8 cellular contexts compared by ENCODE assay signal in the genomic region with DNA sequence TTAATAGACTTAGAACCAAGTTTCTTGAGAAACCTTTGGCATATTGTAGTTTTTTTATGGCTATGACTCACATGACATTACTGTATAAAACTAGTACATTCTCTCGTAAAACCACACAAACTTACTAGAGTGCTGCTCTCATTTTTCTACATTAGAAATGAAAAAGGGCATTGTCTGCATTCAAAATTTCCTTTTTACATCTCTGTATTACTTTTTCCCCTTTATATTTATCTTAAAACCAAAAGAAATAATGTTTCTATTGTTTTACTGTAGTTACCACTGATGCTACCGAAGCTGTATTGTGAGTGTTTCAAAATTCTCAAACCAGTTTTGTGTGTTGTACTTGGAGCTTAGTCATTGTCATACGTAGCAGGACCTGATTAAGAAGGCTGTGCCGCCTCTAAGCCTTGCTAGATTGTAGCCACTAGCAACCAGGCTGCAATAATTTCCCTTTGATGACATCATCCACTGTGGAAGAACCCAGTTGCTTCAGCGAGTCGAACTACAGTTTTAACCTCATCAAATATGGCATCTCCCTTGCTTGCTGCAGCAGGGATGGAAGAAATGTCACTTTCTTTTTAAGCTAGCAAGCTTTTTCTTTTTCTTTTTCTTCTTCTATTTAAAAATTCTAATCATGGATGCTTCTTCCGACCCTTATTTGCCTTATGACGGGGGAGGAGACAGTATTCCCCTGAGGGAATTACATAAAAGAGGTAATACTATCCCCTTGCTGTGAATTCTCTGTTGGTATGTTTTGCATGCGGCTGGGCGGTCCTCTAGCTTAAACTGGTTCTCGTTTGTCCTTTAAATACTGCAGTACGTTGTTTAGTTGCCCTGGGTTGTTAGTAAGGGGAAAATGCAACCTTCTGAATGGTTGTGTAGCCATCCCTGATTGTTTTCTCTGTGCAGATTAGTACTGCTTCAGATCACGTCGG. TPM values are rescaled to one million over a fixed set of nuclear protein-coding genes. Genes with fewer than 3 reads are reported as not detected.
A peak's percentile ranks its signal among the peaks of the same experiment; 100 is the strongest.
DNase-seq lines count a peak whose midpoint lies in the region; ATAC-seq and TF ChIP-seq lines count a peak whose summit lies in the region.

No MANE protein-coding gene starts in this region.

- H3K27me3 ChIP-seq in rectal smooth muscle tissue (ENCODE audit: control insufficient read depth, insufficient read depth, low read length) (no peaks in the 10 kb centered on the region), aorta (ENCODE audit: control insufficient read depth in 1 of 2, insufficient read depth in 2 of 2, low read length in 1 of 2) (no peaks in the 10 kb centered on the region)

- H3K4me3 ChIP-seq in rectal smooth muscle tissue (ENCODE audit: low read length) (peak overlapping the region; percentile 67), aorta (ENCODE audit: low read length in 2 of 2) (peak overlapping the region; percentile 76 to 81)

- intact Hi-C loops in aorta (cut with DNase I), result loop anchor here in 1 of 2 donors (5.0 kb wide), 1 partner anchor 38 kb away; a partner anchor contains a TSS

- no peaks in the 10 kb centered on the region for H3K9me3 ChIP-seq in aorta (ENCODE audit: control insufficient read depth, low read length)

- no peak for TF ChIP-seq CTCF in GM10266 (IDR thresholded peaks at IDR 0.05; ENCODE audit: control insufficient read depth, insufficient read depth, low read depth, missing control alignments)

- H3K27ac ChIP-seq in rectal smooth muscle tissue (ENCODE audit: low read depth, low read length) (peak overlapping the region; percentile 81), aorta (ENCODE audit: low read depth in 1 of 2, low read length in 2 of 2) (peak overlapping the region; percentile 40 to 57)

- H3K36me3 ChIP-seq in rectal smooth muscle tissue (ENCODE audit: control insufficient read depth, insufficient read depth, low read length) (no peaks in the 10 kb centered on the region), aorta (ENCODE audit: control insufficient read depth in 1 of 2, insufficient read depth in 2 of 2, low read length in 1 of 2) (no peaks in the 10 kb centered on the region)

- DNase-seq in GM10266 (ENCODE audit: extremely low spot score) (peak; percentile 56), NCI-H1417 (lab: John Stamatoyannopoulos, UW) (peak; percentile 48 to 96 (median 78)), T-helper 2 cell (peak in 4 of 5 experiments; percentile 21 to 92 (median 54)), astrocyte of the hippocampus (ENCODE audit: low read depth, low spot score) (peak; percentile 97), hepatic stellate cell (ENCODE audit: low spot score) (peak; percentile 66), aorta (peak in 1 of 2 donors; percentile 63)

- peak; percentile 96 for ATAC-seq in HG02678 (IDR thresholded peaks at IDR 0.05; ENCODE audit: unreplicated experiment)
- ATAC-seq in aorta (ENCODE audit: low FRiP score), result peak; percentile 98

- WGBS in aorta, 2 donors, result 2% methylated on average over 14 of the region's 14 CpGs

- H3K4me1 ChIP-seq in rectal smooth muscle tissue (ENCODE audit: control insufficient read depth, insufficient read depth, low read length) (peaks cover 7% of the 10 kb centered on the region), aorta (ENCODE audit: control insufficient read depth in 1 of 2, insufficient read depth in 2 of 2, low read length in 2 of 2) (no peaks in the 10 kb centered on the region)

- H3K9ac ChIP-seq in rectal smooth muscle tissue (ENCODE audit: low read length), result peak overlapping the region; percentile 22

RNA-seq across cellular contexts. Expression of a gene that starts 39.6 kb away (rescaled TPM):
- 10 to 100 TPM; 19.1 to 29.1 TPM for total RNA-seq in aorta
- polyA plus RNA-seq in aorta, result 1 to 10 TPM; 4.9 to 5.4 TPM

RNA-seq across cellular contexts. Expression of a gene that starts 47.6 kb away (rescaled TPM):
- total RNA-seq in aorta, result 10 to 100 TPM; 17.6 to 24.4 TPM
- polyA plus RNA-seq in aorta, result 1 to 10 TPM; 6.7 to 9.4 TPM
